In genomic region chr1:150015733-150016132, GRCh38 we compare ENCODE assay signal across 26 cellular contexts. TPM values are rescaled to one million over a fixed set of nuclear protein-coding genes. Genes with fewer than 3 reads are reported as not detected.
DNase-seq lines count a peak whose midpoint lies in the region; ATAC-seq and TF ChIP-seq lines count a peak whose summit lies in the region.
"Had no signal": no experiment of that assay in that cellular context is flagged by ENCODE, and none has a peak within 500 bp of the region (broad histone marks: within the 10 kb centered on the region; RNA-seq: fewer than 3 reads in every experiment).

No MANE protein-coding gene starts in this region.

- H3K9ac ChIP-seq in IMR-90 (ENCODE audit: low read depth, low read length) (no peak overlapping the region), trophoblast cell (ENCODE audit: low read length) (no peak overlapping the region)

- no peak overlapping the region for H4K5ac ChIP-seq in IMR-90 (ENCODE audit: low read depth, low read length)

- no peak overlapping the region for H2AK5ac ChIP-seq in IMR-90 (ENCODE audit: low read depth, low read length)
- no peak overlapping the region for H2AK5ac ChIP-seq in trophoblast cell (ENCODE audit: low read length)

- no peak overlapping the region for H3K27ac Mint-ChIP-seq in naive thymus-derived CD4-positive, alpha-beta T cell
- H3K27ac Mint-ChIP-seq: activated CD4-positive, alpha-beta T cell treated with anti-CD3 and anti-CD28 coated beads for 36 hours; activated CD8-positive, alpha-beta T cell treated with anti-CD3 and anti-CD28 coated beads for 36 hours; activated naive CD4-positive, alpha-beta T cell treated with anti-CD3 and anti-CD28 coated beads, Interleukin-2, amount 10 ng/mL, durations not matched to agents 7 days and 5 days; activated T-helper 17 cell treated with anti-CD3 and anti-CD28 coated beads, Interleukin-2, amount 50 U/mL, for 72 hours; CD8-positive, alpha-beta T cell had no signal

- TF ChIP-seq POLR2A in IMR-90 (IDR thresholded peaks at IDR 0.05; ENCODE audit: low read depth, low read length): no peak

- peaks cover 1% of the 10 kb centered on the region for H3K79me2 ChIP-seq in trophoblast cell (ENCODE audit: control insufficient read depth, insufficient read depth, low read length, poor library complexity)

- H3K9me1 ChIP-seq in IMR-90 (ENCODE audit: insufficient read depth, low read length): peaks cover 3% of the 10 kb centered on the region; the same call in 1 of the 2 replicates

- H3K27me3 Mint-ChIP-seq in naive thymus-derived CD4-positive, alpha-beta T cell: peaks cover 0 to 3% (median 0%) of the 10 kb centered on the region in 5 donors
- H3K27me3 Mint-ChIP-seq: activated CD4-positive, alpha-beta T cell treated with anti-CD3 and anti-CD28 coated beads for 36 hours; activated CD8-positive, alpha-beta T cell treated with anti-CD3 and anti-CD28 coated beads for 36 hours; activated T-helper 17 cell treated with anti-CD3 and anti-CD28 coated beads, Interleukin-2, amount 50 U/mL, for 72 hours had no signal

- ATAC-seq in IMR-90 (ENCODE audit: low read depth): no peak
- no peak for ATAC-seq in naive thymus-derived CD4-positive, alpha-beta T cell
- no peak for ATAC-seq in right cardiac atrium
- ATAC-seq: activated CD4-positive, alpha-beta T cell treated with anti-CD3 and anti-CD28 coated beads for 36 hours; activated CD8-positive, alpha-beta T cell treated with anti-CD3 and anti-CD28 coated beads for 36 hours; activated T-helper 17 cell treated with anti-CD3 and anti-CD28 coated beads, Interleukin-2, amount 50 U/mL, for 72 hours; CD8-positive, alpha-beta T cell; left lung; psoas muscle; upper lobe of right lung had no signal

- H3K27ac ChIP-seq in IMR-90 (ENCODE audit: insufficient read depth, low read length): no peak overlapping the region
- H3K27ac ChIP-seq in trophoblast cell (ENCODE audit: low read depth, low read length): no peak overlapping the region
- H3K27ac ChIP-seq in naive thymus-derived CD4-positive, alpha-beta T cell (ENCODE audit: low read depth, low read length): no peak overlapping the region
- no peak overlapping the region for H3K27ac ChIP-seq in right cardiac atrium (ENCODE audit: low read length)
- H3K27ac ChIP-seq: left lung, psoas muscle, SJCRH30, upper lobe of right lung, VCaP had no signal

- no peak overlapping the region for H4K91ac ChIP-seq in IMR-90 (ENCODE audit: insufficient read depth, low read depth, low read length)
- no peak overlapping the region for H4K91ac ChIP-seq in trophoblast cell (ENCODE audit: low read depth, low read length)

- H3K9me3 ChIP-seq in IMR-90 (ENCODE audit: control insufficient read depth, insufficient read depth, low read length): no peaks in the 10 kb centered on the region
- no peaks in the 10 kb centered on the region for H3K9me3 ChIP-seq in trophoblast cell (ENCODE audit: insufficient read depth, low read depth, low read length)
- no peaks in the 10 kb centered on the region for H3K9me3 ChIP-seq in naive thymus-derived CD4-positive, alpha-beta T cell (ENCODE audit: control insufficient read depth in 2 of 3, low read length in 3 of 3)
- no peaks in the 10 kb centered on the region for H3K9me3 ChIP-seq in right cardiac atrium (ENCODE audit: control insufficient read depth, low read length)
- H3K9me3 ChIP-seq: left lung, psoas muscle, SJCRH30, upper lobe of right lung had no signal

- H3K4ac ChIP-seq in IMR-90 (ENCODE audit: low read depth, low read length): no peak overlapping the region
- H3K4ac ChIP-seq in trophoblast cell (ENCODE audit: low read depth, low read length): no peak overlapping the region

- in situ Hi-C loops in IMR-90 (cut with MboI; ENCODE audit: low sequenced_read_pairs): no loop called here

- no peak overlapping the region for H4K12ac ChIP-seq in trophoblast cell (ENCODE audit: low read depth, low read length)

- POLR2A ChIA-PET in IMR-90 (lab: Charles Lee; ENCODE audit: unreplicated experiment) (no interaction called here), HEK293T (lab: Yijun Ruan, JAX) (no interaction called here)
- POLR2A ChIA-PET in naive thymus-derived CD4-positive, alpha-beta T cell (lab: Charles Lee): no interaction called here

- no peaks in the 10 kb centered on the region for H4K20me1 ChIP-seq in IMR-90 (ENCODE audit: insufficient read depth, low read length)

- 50% methylated on average over 1 of the region's 4 CpGs; no CpG with 5 or more reads in 1 of the 2 experiments for WGBS in IMR-90 (ENCODE audit: extremely low coverage in 2 of 2, insufficient read length in 1 of 2), 2 experiments
- WGBS in trophoblast cell (ENCODE audit: extremely low coverage, insufficient coverage, insufficient read length): no CpG with 5 or more reads among the region's 4 CpGs
- WGBS in right cardiac atrium: 76% methylated on average over 4 of the region's 4 CpGs

- no peak for TF ChIP-seq RAD21 in IMR-90 (IDR thresholded peaks at IDR 0.05; ENCODE audit: low read length)

- BruUV-seq in IMR-90 (replicated peaks; lab: Mats Ljungman, UMichigan): no TSS peak

- no peak overlapping the region for H2AFZ ChIP-seq in IMR-90 (replicated peaks; ENCODE audit: low read length, poor library complexity)
- no peak overlapping the region for H2AFZ ChIP-seq in trophoblast cell (ENCODE audit: insufficient read depth, low read length, poor library complexity)

- H3K36me3 ChIP-seq in IMR-90 (ENCODE audit: control insufficient read depth, insufficient read depth, low read length) (no peaks in the 10 kb centered on the region), trophoblast cell (ENCODE audit: control insufficient read depth in 1 of 2, insufficient read depth in 2 of 2, low read length in 2 of 2) (no peaks in the 10 kb centered on the region), H7 (replicated peaks; ENCODE audit: control insufficient read depth, insufficient read depth, low read length) (no peaks in the 10 kb centered on the region)
- H3K36me3 ChIP-seq in naive thymus-derived CD4-positive, alpha-beta T cell (ENCODE audit: control insufficient read depth in 2 of 3, insufficient read depth in 3 of 3, low read length in 3 of 3): no peaks in the 10 kb centered on the region
- H3K36me3 ChIP-seq: left lung, SJCRH30, upper lobe of right lung had no signal

- intact Hi-C loops in IMR-90 (cut with micrococcal nuclease) (no loop called here), right cardiac atrium (cut with DNase I) (loop anchor here in 1 of 4 donors (10.0 kb wide), 1 partner anchor 49 kb away; the partner anchor contains the start of gene VPS45)
- intact Hi-C loops in naive thymus-derived CD4-positive, alpha-beta T cell (cut with micrococcal nuclease): no loop called here

- H3K27me3 ChIP-seq in IMR-90 (ENCODE audit: control insufficient read depth, insufficient read depth, low read length) (no peaks in the 10 kb centered on the region), trophoblast cell (ENCODE audit: insufficient read depth, low read length) (no peaks in the 10 kb centered on the region), H7 (ENCODE audit: control insufficient read depth, insufficient read depth, low read length) (no peaks in the 10 kb centered on the region), right cardiac atrium (ENCODE audit: control insufficient read depth, insufficient read depth) (no peaks in the 10 kb centered on the region)
- no peaks in the 10 kb centered on the region for H3K27me3 ChIP-seq in naive thymus-derived CD4-positive, alpha-beta T cell (ENCODE audit: control insufficient read depth in 2 of 2, insufficient read depth in 2 of 2, low read length in 2 of 2)
- H3K27me3 ChIP-seq: SJCRH30 had no signal

- H3K4me2 ChIP-seq in IMR-90 (ENCODE audit: low read depth, low read length) (no peak overlapping the region), trophoblast cell (ENCODE audit: low read length) (peak overlapping the region; percentile 45)

- no peak overlapping the region for H2BK12ac ChIP-seq in trophoblast cell (ENCODE audit: low read length)

- H2BK5ac ChIP-seq in IMR-90 (ENCODE audit: low read depth, low read length, poor library complexity, severe bottlenecking): no peak overlapping the region
- no peak overlapping the region for H2BK5ac ChIP-seq in trophoblast cell (ENCODE audit: low read depth, low read length, poor library complexity)

- H3K9me3 Mint-ChIP-seq in naive thymus-derived CD4-positive, alpha-beta T cell: no peaks in the 10 kb centered on the region
- H3K9me3 Mint-ChIP-seq: activated CD8-positive, alpha-beta T cell treated with anti-CD3 and anti-CD28 coated beads for 36 hours; activated naive CD4-positive, alpha-beta T cell treated with anti-CD3 and anti-CD28 coated beads, Interleukin-2, amount 10 ng/mL, durations not matched to agents 7 days and 5 days; activated T-helper 17 cell treated with anti-CD3 and anti-CD28 coated beads, Interleukin-2, amount 50 U/mL, for 72 hours; CD8-positive, alpha-beta T cell had no signal

- H3K4me3 ChIP-seq in AG10803 (ENCODE audit: low read length) (no peak overlapping the region), IMR-90 (ENCODE audit: insufficient read depth, low read depth, low read length) (no peak overlapping the region), fibroblast of mammary gland (ENCODE audit: control insufficient read depth, low read depth, low read length) (no peak overlapping the region), trophoblast cell (ENCODE audit: low read depth, low read length) (no peak overlapping the region), H7 (ENCODE audit: insufficient read depth, low read depth, low read length) (no peak overlapping the region), right cardiac atrium (ENCODE audit: low read length) (no peak overlapping the region)
- no peak overlapping the region for H3K4me3 ChIP-seq in naive thymus-derived CD4-positive, alpha-beta T cell (ENCODE audit: low read length)
- H3K4me3 ChIP-seq: left lung, psoas muscle, SJCRH30, upper lobe of right lung had no signal

- no peak overlapping the region for H3K18ac ChIP-seq in IMR-90 (ENCODE audit: low read depth, low read length)
- H3K18ac ChIP-seq in trophoblast cell (ENCODE audit: low read length): no peak overlapping the region

- no peak overlapping the region for H4K8ac ChIP-seq in IMR-90 (ENCODE audit: low read depth in 2 of 2, low read length in 2 of 2)
- H4K8ac ChIP-seq in trophoblast cell (ENCODE audit: low read depth, low read length): peak overlapping the region; percentile 43

- H3K79me1 ChIP-seq in IMR-90 (ENCODE audit: low read depth in 1 of 2, low read length in 2 of 2) (no peaks in the 10 kb centered on the region), trophoblast cell (ENCODE audit: low read length) (peaks cover 3% of the 10 kb centered on the region)

- no peak overlapping the region for H2AK9ac ChIP-seq in IMR-90 (replicated peaks; ENCODE audit: low read depth, low read length, poor library complexity)

- H3K56ac ChIP-seq in IMR-90 (ENCODE audit: extremely low read depth, insufficient read depth, low read length): no peak overlapping the region

- peaks cover 0 to 8% (median 4%) of the 10 kb centered on the region in 7 donors for H3K4me1 Mint-ChIP-seq in naive thymus-derived CD4-positive, alpha-beta T cell
- H3K4me1 Mint-ChIP-seq: activated T-helper 17 cell treated with anti-CD3 and anti-CD28 coated beads, Interleukin-2, amount 50 U/mL, for 72 hours had no signal

- H3K23ac ChIP-seq in IMR-90 (ENCODE audit: low read depth, low read length) (no peak overlapping the region), trophoblast cell (ENCODE audit: low read length) (no peak overlapping the region)

- no peaks in the 10 kb centered on the region for H3K36me3 Mint-ChIP-seq in naive thymus-derived CD4-positive, alpha-beta T cell

- no peak overlapping the region for H3K4me3 Mint-ChIP-seq in naive thymus-derived CD4-positive, alpha-beta T cell
- H3K4me3 Mint-ChIP-seq: activated CD4-positive, alpha-beta T cell treated with anti-CD3 and anti-CD28 coated beads for 36 hours; activated CD8-positive, alpha-beta T cell treated with anti-CD3 and anti-CD28 coated beads for 36 hours; activated naive CD4-positive, alpha-beta T cell treated with anti-CD3 and anti-CD28 coated beads, Interleukin-2, amount 10 ng/mL, durations not matched to agents 7 days and 5 days; activated T-helper 17 cell treated with anti-CD3 and anti-CD28 coated beads, Interleukin-2, amount 50 U/mL, for 72 hours; CD8-positive, alpha-beta T cell had no signal

- dilution Hi-C loops in IMR-90 (cut with HindIII; ENCODE audit: low sequenced_read_pairs, unreplicated experiment): no loop called here

- DNase-seq in AG10803 (ENCODE audit: low read depth): peak; percentile 53
- no peak for DNase-seq in IMR-90
- peak; percentile 31 for DNase-seq in fibroblast of mammary gland (ENCODE audit: low read depth)
- DNase-seq in trophoblast cell: peak; percentile 63 to 94
- DNase-seq in HEK293T (ENCODE audit: extremely low spot score): no peak
- DNase-seq in H7: no peak
- DNase-seq in naive thymus-derived CD4-positive, alpha-beta T cell: no peak
- no peak for DNase-seq in right cardiac atrium
- DNase-seq: activated CD4-positive, alpha-beta T cell treated with anti-CD3 and anti-CD28 coated beads for 36 hours; activated CD8-positive, alpha-beta T cell treated with anti-CD3 and anti-CD28 coated beads for 36 hours; activated naive CD4-positive, alpha-beta T cell treated with anti-CD3 and anti-CD28 coated beads, Interleukin-2, amount 10 ng/mL, durations not matched to agents 7 days and 5 days; AML-193; CD8-positive, alpha-beta T cell; KBM-7; left lung; NCI-H1092 treated with DMSO at 0.1 percent for 48 hours; NCI-H187; NCI-H2171; NCI-H82; psoas muscle; SJCRH30; stimulated activated CD4-positive, alpha-beta T cell treated with anti-CD3 and anti-CD28 coated beads, Interleukin-4, amount 100 ng/mL, for 24 hours; T-helper 9 cell; upper lobe of right lung had no signal

- H3K4me1 ChIP-seq in IMR-90 (ENCODE audit: control insufficient read depth, insufficient read depth, low read length): no peaks in the 10 kb centered on the region
- peaks cover 5 to 10% of the 10 kb centered on the region in 2 experiments for H3K4me1 ChIP-seq in trophoblast cell (ENCODE audit: control insufficient read depth in 1 of 2, insufficient read depth in 2 of 2, low read length in 2 of 2)
- H3K4me1 ChIP-seq in naive thymus-derived CD4-positive, alpha-beta T cell (ENCODE audit: control insufficient read depth in 2 of 2, insufficient read depth in 2 of 2, low read length in 2 of 2): peaks cover 0 to 4% of the 10 kb centered on the region in 2 donors
- no peaks in the 10 kb centered on the region for H3K4me1 ChIP-seq in right cardiac atrium (ENCODE audit: control insufficient read depth, insufficient read depth, low read length)

- no peak for TF ChIP-seq CTCF in AG10803 (conservative IDR thresholded peaks at IDR 0.05; ENCODE audit: low read length)
- no peak for TF ChIP-seq CTCF in IMR-90 (conservative IDR thresholded peaks at IDR 0.05; ENCODE audit: low read depth, low read length)
- no peak for TF ChIP-seq CTCF in fibroblast of mammary gland (conservative IDR thresholded peaks at IDR 0.05; ENCODE audit: control insufficient read depth, insufficient read depth, low read depth, low read length)

- H2BK120ac ChIP-seq in IMR-90 (ENCODE audit: low read depth, low read length) (no peak overlapping the region), trophoblast cell (ENCODE audit: insufficient read depth, low read length, poor library complexity) (no peak overlapping the region)

- H3K14ac ChIP-seq in IMR-90 (replicated peaks; ENCODE audit: low read depth, low read length): no peak overlapping the region
- peak overlapping the region; percentile 82 for H3K14ac ChIP-seq in trophoblast cell (ENCODE audit: low read length)

- H2BK20ac ChIP-seq in IMR-90 (ENCODE audit: low read depth, low read length): no peak overlapping the region

- CTCF ChIA-PET in IMR-90 (lab: Yijun Ruan, JAX): no interaction called here
- CTCF ChIA-PET in HEK293T (lab: Yijun Ruan, JAX): no interaction called here
- CTCF ChIA-PET in naive thymus-derived CD4-positive, alpha-beta T cell (lab: Charles Lee): no interaction called here

- no peak overlapping the region for H2BK15ac ChIP-seq in IMR-90 (ENCODE audit: low read depth, low read length)

RNA-seq across cellular contexts. Expression of gene OTUD7B, which starts 5.2 kb away (rescaled TPM):
- total RNA-seq in IMR-90 (2012; rRNA removed): 18.1 and 18.6 TPM in 2 replicates
- 6.9 and 7.5 TPM in 2 replicates for polyA plus RNA-seq in IMR-90 (2012; rRNA removed)
- polyA plus RNA-seq in IMR-90 (2012; cell fraction: cytosol; rRNA removed): 1.9 and 5.8 TPM in 2 replicates
- 2.8 and 4.6 TPM in 2 replicates for polyA plus RNA-seq in IMR-90 (2012; cell fraction: nucleus; rRNA removed; ENCODE audit: low replicate concordance)
- 6.6 and 6.7 TPM in 2 replicates for polyA plus RNA-seq in trophoblast cell (2013)
- total RNA-seq in H7 (2014; rRNA removed; shearing (Covaris generic)): 17.4 and 19.3 TPM in 2 replicates
- total RNA-seq in naive thymus-derived CD4-positive, alpha-beta T cell: 10 to 100 TPM in 2 of 5 experiments, 1 to 10 TPM in 3; 4.6 to 12.8 (median 9.7) TPM
- under 1 TPM; 0.52 to 0.90 TPM for polyA plus RNA-seq in naive thymus-derived CD4-positive, alpha-beta T cell
- total RNA-seq in right cardiac atrium: 10 to 100 TPM; 23.3 to 27.2 (median 26.5) TPM
- polyA plus RNA-seq in right cardiac atrium: 9.6 TPM

RNA-seq across cellular contexts. Expression of gene VPS45, which starts 51.8 kb away (rescaled TPM):
- total RNA-seq in IMR-90 (2012; rRNA removed): 32.4 and 41.1 TPM in 2 replicates
- polyA plus RNA-seq in IMR-90 (2012; rRNA removed): 28.1 and 33.3 TPM in 2 replicates
- 6.4 and 13.7 TPM in 2 replicates for polyA plus RNA-seq in IMR-90 (2012; cell fraction: cytosol; rRNA removed)
- 10.6 and 86.9 TPM in 2 replicates for polyA plus RNA-seq in IMR-90 (2012; cell fraction: nucleus; rRNA removed; ENCODE audit: low replicate concordance)
- 20.3 and 21.5 TPM in 2 replicates for polyA plus RNA-seq in trophoblast cell (2013)
- 49.7 and 54.0 TPM in 2 replicates for total RNA-seq in H7 (2014; rRNA removed; shearing (Covaris generic))
- total RNA-seq in naive thymus-derived CD4-positive, alpha-beta T cell: 10 to 100 TPM; 20.3 to 37.7 (median 29.3) TPM
- polyA plus RNA-seq in naive thymus-derived CD4-positive, alpha-beta T cell: 10 to 100 TPM; 24.0 to 25.6 TPM
- total RNA-seq in right cardiac atrium: 10 to 100 TPM; 46.3 to 54.3 (median 48.8) TPM
- polyA plus RNA-seq in right cardiac atrium: 40.0 TPM

Comparison
In these comparisons a context has a peak if more than half of its experiments do, and no peak if none do; other contexts are left out.
1. DNase-seq: peak in AG10803 (single experiment), fibroblast of mammary gland (single experiment) and trophoblast cell (2 of 2); none in IMR-90 (single experiment), HEK293T (single experiment), H7 (single experiment), naive thymus-derived CD4-positive, alpha-beta T cell (0 of 9) and right cardiac atrium (0 of 3).